8 cellular contexts compared by ENCODE assay signal in the genomic region with DNA sequence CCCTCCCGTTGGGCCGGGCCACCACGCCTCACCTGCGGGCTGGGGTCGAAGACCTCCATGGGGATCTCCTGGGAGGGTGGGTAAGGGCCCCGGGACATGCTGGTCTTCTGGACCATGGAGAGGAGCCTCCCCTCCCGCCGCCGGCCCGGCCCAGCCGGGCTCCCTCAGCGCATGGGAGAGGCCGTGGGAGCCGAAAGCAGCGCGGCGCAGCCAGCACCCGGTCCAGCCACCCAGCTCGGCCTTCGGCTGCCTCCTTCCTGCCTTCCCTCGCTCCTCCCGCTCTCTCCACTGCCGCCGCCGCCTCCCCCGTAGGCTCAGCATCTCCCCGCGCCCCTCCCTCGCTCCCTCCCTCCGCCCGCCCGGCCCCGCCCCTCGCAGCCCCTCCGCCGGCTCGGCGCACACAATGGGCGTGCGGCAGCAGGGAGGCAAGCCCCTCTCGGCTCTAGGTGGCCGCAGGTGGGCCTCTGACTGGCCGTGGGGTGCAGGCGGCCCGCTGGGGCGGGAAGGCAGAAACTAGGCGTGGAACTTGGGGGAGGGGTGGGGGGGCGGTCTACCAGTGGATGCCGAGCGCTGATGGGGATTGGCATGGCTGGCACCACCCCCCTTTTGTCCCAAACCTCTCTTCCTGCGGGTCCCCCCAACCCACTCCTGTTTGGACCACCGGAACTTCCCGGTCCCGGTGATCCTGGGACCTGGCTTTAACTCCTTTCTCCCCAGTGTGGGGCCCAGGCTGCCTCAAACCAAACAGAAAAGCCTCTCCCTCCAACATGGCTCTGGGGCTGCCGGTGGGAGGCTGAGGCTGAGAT.
DNase-seq lines count a peak whose midpoint lies in the region; ATAC-seq lines count a peak whose summit lies in the region.

A gene (minus strand): TSS at position 290 of the 806 bp plus-strand sequence. CDS start 174 bp downstream, at position 116.

- no peak for ATAC-seq in GM21528 (IDR thresholded peaks at IDR 0.05; ENCODE audit: low FRiP score, unreplicated experiment)

- peak in 12 of 14 donors; percentile 28 to 73 (median 62) for DNase-seq in C1 segment of cervical spinal cord (lab: John Stamatoyannopoulos, UW)
- DNase-seq in HCEC 1CT, result peak; percentile 76
- DNase-seq in NCI-H774 (lab: John Stamatoyannopoulos, UW), result peak; percentile 79
- DNase-seq in activated CD8-positive, alpha-beta memory T cell treated with anti-CD3 and anti-CD28 coated beads for 24 hours, result peak; percentile 87
- peak; percentile 68 for DNase-seq in effector CD8-positive, alpha-beta T cell (lab: John Stamatoyannopoulos, UW)
- DNase-seq in medulla oblongata (ENCODE audit: extremely low spot score), result peak; percentile 56
- DNase-seq in stimulated activated CD4-positive, alpha-beta T cell treated with anti-CD3 and anti-CD28 coated beads, TNF-alpha, amount 100 ng/mL, for 24 hours (ENCODE audit: low read depth in 3 of 3), result peak; percentile 44 to 77 (median 53)
